ENCODE assay signal across 8 cellular contexts in genomic region chr1:194295690-194296089, GRCh38.
DNase-seq lines count a peak whose midpoint lies in the region; ATAC-seq, FAIRE-seq and TF ChIP-seq lines count a peak whose summit lies in the region.

No MANE protein-coding gene starts in this region.

- intact Hi-C loops in mammary epithelial cell (cut with micrococcal nuclease), result no loop called here

- TF ChIP-seq CTCF in D721Med (IDR thresholded peaks at IDR 0.05; ENCODE audit: insufficient read depth, missing control alignments) (peak; percentile 63), mammary epithelial cell (conservative IDR thresholded peaks at IDR 0.05 in 1 of 2, IDR thresholded peaks at IDR 0.05 in 1 of 2; ENCODE audit: extremely low read depth in 1 of 2, insufficient read depth in 1 of 2, low read depth in 1 of 2, low read length in 2 of 2) (peak; percentile 34 to 59), mesothelial cell of epicardium (IDR thresholded peaks at IDR 0.05; ENCODE audit: unreplicated experiment) (peak; percentile 37)

- no peaks in the 10 kb centered on the region for H4K20me1 ChIP-seq in mammary epithelial cell (ENCODE audit: insufficient read depth, low read length)

- H3K4me3 ChIP-seq in mammary epithelial cell (replicated peaks in 1 of 3; ENCODE audit: insufficient read depth in 1 of 3, low read depth in 2 of 3, low read length in 3 of 3), result no peak overlapping the region

- H3K9ac ChIP-seq in mammary epithelial cell (ENCODE audit: insufficient read depth, low read length), result no peak overlapping the region

- H3K27ac Mint-ChIP-seq in mesothelial cell of epicardium, result no peak overlapping the region

- no peak overlapping the region for H3K27ac ChIP-seq in mammary epithelial cell (ENCODE audit: insufficient read depth, low read depth, low read length)

- no peaks in the 10 kb centered on the region for H3K36me3 Mint-ChIP-seq in mesothelial cell of epicardium

- H3K4me3 Mint-ChIP-seq in mesothelial cell of epicardium, result no peak overlapping the region

- no peak for FAIRE-seq in D721Med (lab: Jason Lieb, UNC)

- no peaks in the 10 kb centered on the region for H3K27me3 Mint-ChIP-seq in mesothelial cell of epicardium (ENCODE audit: low read depth)

- BruUV-seq in mammary epithelial cell (replicated peaks; lab: Mats Ljungman, UMichigan), result no TSS peak

- H3K9me3 ChIP-seq in mammary epithelial cell (replicated peaks; ENCODE audit: insufficient read depth, low read length), result no peaks in the 10 kb centered on the region

- no peaks in the 10 kb centered on the region for H3K79me2 ChIP-seq in mammary epithelial cell (ENCODE audit: insufficient read depth, low read length)

- H3K4me1 ChIP-seq in mammary epithelial cell (ENCODE audit: insufficient read depth, low read length), result no peaks in the 10 kb centered on the region

- ATAC-seq in GM18873 (IDR thresholded peaks at IDR 0.05; ENCODE audit: low FRiP score, unreplicated experiment), result peak; percentile 84
- peak; percentile 88 for ATAC-seq in HG03064 (IDR thresholded peaks at IDR 0.05; ENCODE audit: low read depth, unreplicated experiment)

- no peaks in the 10 kb centered on the region for H3K4me1 Mint-ChIP-seq in mesothelial cell of epicardium

- CTCF ChIA-PET in mammary epithelial cell (lab: Charles Lee; ENCODE audit: low non-redundant PET), result no interaction called here

- H3K4me2 ChIP-seq in mammary epithelial cell (ENCODE audit: insufficient read depth, low read depth, low read length), result no peak overlapping the region

- WGBS in mammary epithelial cell (ENCODE audit: low coverage, missing lambda C conversion rate), result 0% methylated on average over 1 of the region's 1 CpG

- dilution Hi-C loops in mammary epithelial cell (cut with HindIII; ENCODE audit: low sequenced_read_pairs), result no loop called here

- H3K36me3 ChIP-seq in mammary epithelial cell (ENCODE audit: insufficient read depth, low read length), result no peaks in the 10 kb centered on the region

- in situ Hi-C loops in mammary epithelial cell (cut with MboI; ENCODE audit: low sequenced_read_pairs in 2 of 2), result no loop called here

- peaks cover 6% of the 10 kb centered on the region for H3K9me3 Mint-ChIP-seq in mesothelial cell of epicardium

- no peak overlapping the region for H2AFZ ChIP-seq in mammary epithelial cell (ENCODE audit: low read depth, low read length)

- DNase-seq in D721Med (ENCODE audit: insufficient read length, low spot score) (no peak), NCI-H510A treated with DMSO at 0.1 percent for 48 hours (lab: John Stamatoyannopoulos, UW) (peak; percentile 80), mammary epithelial cell (peak; percentile 19), mesothelial cell of epicardium (ENCODE audit: low spot score in 2 of 2, unreplicated experiment in 2 of 2) (no peak), C1 segment of cervical spinal cord (lab: John Stamatoyannopoulos, UW) (no peak), anterior cingulate cortex (lab: John Stamatoyannopoulos, UW) (no peak)

- H3K27me3 ChIP-seq in mammary epithelial cell (ENCODE audit: insufficient read depth, low read length), result no peaks in the 10 kb centered on the region

Comparison
In these comparisons a context has a peak if more than half of its experiments do, and no peak if none do; other contexts are left out.
1. DNase-seq: peak in NCI-H510A treated with DMSO at 0.1 percent for 48 hours (single experiment) and mammary epithelial cell (single experiment); none in D721Med (single experiment), mesothelial cell of epicardium (0 of 2), C1 segment of cervical spinal cord (0 of 14) and anterior cingulate cortex (0 of 58).
2. Peak in every context shown above with its lines, with median percentiles within 50 percentile points of each other: CTCF ChIP-seq.